17 cellular contexts compared by ENCODE assay signal in genomic region chr3:82505079-82505756, GRCh38.
"Had no signal": no experiment of that assay in that cellular context is flagged by ENCODE, and none has a peak within 500 bp of the region (broad histone marks: within the 10 kb centered on the region; RNA-seq: fewer than 3 reads in every experiment).

No MANE protein-coding gene starts in this region.

- H3K4me3 Mint-ChIP-seq: central memory CD8-positive, alpha-beta T cell; dendritic cell treated with granulocyte-macrophage colony-stimulating factor and Interleukin-4, amounts not matched to agents 40 ng/mL and 50 ng/mL, for 4 days; effector memory CD8-positive, alpha-beta T cell; naive thymus-derived CD8-positive, alpha-beta T cell had no signal

- H3K9me3 ChIP-seq: esophagus muscularis mucosa, gastrocnemius medialis, ovary had no signal

- H3K27me3 Mint-ChIP-seq: central memory CD8-positive, alpha-beta T cell; dendritic cell treated with granulocyte-macrophage colony-stimulating factor and Interleukin-4, amounts not matched to agents 40 ng/mL and 50 ng/mL, for 4 days; effector memory CD8-positive, alpha-beta T cell; naive thymus-derived CD8-positive, alpha-beta T cell had no signal

- H3K4me1 ChIP-seq: esophagus muscularis mucosa, gastrocnemius medialis, heart right ventricle, right atrium auricular region had no signal

- H3K36me3 Mint-ChIP-seq: naive thymus-derived CD8-positive, alpha-beta T cell had no signal

- ATAC-seq: effector memory CD8-positive, alpha-beta T cell; gastrocnemius medialis; heart right ventricle; left colon; naive thymus-derived CD8-positive, alpha-beta T cell had no signal

- H3K4me3 ChIP-seq: esophagus muscularis mucosa, gastrocnemius medialis, heart right ventricle, ovary, right atrium auricular region, smooth muscle cell had no signal

- DNase-seq: effector memory CD8-positive, alpha-beta T cell; gastrocnemius medialis; heart right ventricle; hypothalamus; left colon; mammary epithelial cell; naive thymus-derived CD8-positive, alpha-beta T cell; ovary; stimulated activated CD4-positive, alpha-beta T cell treated with anti-CD3 and anti-CD28 coated beads, Interleukin-4, amount 100 ng/mL, for 1 hour; stimulated activated naive CD4-positive, alpha-beta T cell; trophoblast cell had no signal

- H3K4me1 Mint-ChIP-seq: central memory CD8-positive, alpha-beta T cell; naive thymus-derived CD8-positive, alpha-beta T cell had no signal

- H3K27ac ChIP-seq: epithelial cell of prostate, esophagus muscularis mucosa, gastrocnemius medialis, heart right ventricle, ovary, right atrium auricular region had no signal

- H3K36me3 ChIP-seq: esophagus muscularis mucosa, gastrocnemius medialis, heart right ventricle, ovary, right atrium auricular region had no signal

- H3K27ac Mint-ChIP-seq: dendritic cell treated with granulocyte-macrophage colony-stimulating factor and Interleukin-4, amounts not matched to agents 40 ng/mL and 50 ng/mL, for 4 days; effector memory CD8-positive, alpha-beta T cell; naive thymus-derived CD8-positive, alpha-beta T cell had no signal

- H3K27me3 ChIP-seq: gastrocnemius medialis, heart right ventricle, ovary, right atrium auricular region had no signal
